1 cellular context compared by ENCODE assay signal in genomic region chr3:138940446-138940845, GRCh38.
TF ChIP-seq lines count a peak whose summit lies in the region.

No MANE protein-coding gene starts in this region.

TF ChIP-seq in SK-N-SH treated with all-trans-retinoic acid at 6 μM for 48 hours, 23 proteins besides CTCF, POLR2A, EP300 and RAD21 (continued from another document):
- no peak for TF ChIP-seq CREB5 (CRISPR knock-in tag; IDR thresholded peaks at IDR 0.05; ENCODE audit: low read depth)
- TF ChIP-seq ARNTL (CRISPR knock-in tag; IDR thresholded peaks at IDR 0.05; ENCODE audit: borderline replicate concordance, low read depth) = no peak
- TF ChIP-seq ZFP3 (CRISPR knock-in tag; IDR thresholded peaks at IDR 0.05) = no peak
- no peak for TF ChIP-seq ISL1 (CRISPR knock-in tag; IDR thresholded peaks at IDR 0.05)
TF ChIP-seq in SK-N-SH treated with all-trans-retinoic acid at 6 μM for 48 hours: peak in this region for 0.
